ENCODE assay signal across 1 cellular context in the genomic region with DNA sequence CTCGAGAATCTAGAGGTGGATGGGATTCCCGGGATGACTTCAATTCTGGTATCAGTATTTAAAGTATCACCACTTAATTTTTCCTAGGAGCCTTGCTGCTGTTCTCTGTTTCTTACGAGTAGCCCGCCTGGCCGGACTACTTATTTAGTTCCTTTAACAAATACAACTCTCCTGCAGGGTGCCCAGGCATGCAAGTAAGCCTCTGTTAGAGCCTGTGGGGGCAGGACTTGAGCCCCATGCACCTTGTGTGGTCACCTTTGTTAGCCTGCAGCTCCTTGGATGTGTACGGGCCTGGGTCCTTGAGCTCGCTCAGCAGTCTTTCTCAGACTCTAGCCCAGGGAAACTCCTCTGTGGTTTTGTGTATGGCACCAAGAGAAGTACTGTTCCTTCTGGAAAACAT.
TF ChIP-seq lines count a peak whose summit lies in the region.

No MANE protein-coding gene starts in this region.

TF ChIP-seq in HCT116, 20 proteins besides CTCF, POLR2A, EP300 and RAD21 (continued from another document):
- TF ChIP-seq, protein P1, sequence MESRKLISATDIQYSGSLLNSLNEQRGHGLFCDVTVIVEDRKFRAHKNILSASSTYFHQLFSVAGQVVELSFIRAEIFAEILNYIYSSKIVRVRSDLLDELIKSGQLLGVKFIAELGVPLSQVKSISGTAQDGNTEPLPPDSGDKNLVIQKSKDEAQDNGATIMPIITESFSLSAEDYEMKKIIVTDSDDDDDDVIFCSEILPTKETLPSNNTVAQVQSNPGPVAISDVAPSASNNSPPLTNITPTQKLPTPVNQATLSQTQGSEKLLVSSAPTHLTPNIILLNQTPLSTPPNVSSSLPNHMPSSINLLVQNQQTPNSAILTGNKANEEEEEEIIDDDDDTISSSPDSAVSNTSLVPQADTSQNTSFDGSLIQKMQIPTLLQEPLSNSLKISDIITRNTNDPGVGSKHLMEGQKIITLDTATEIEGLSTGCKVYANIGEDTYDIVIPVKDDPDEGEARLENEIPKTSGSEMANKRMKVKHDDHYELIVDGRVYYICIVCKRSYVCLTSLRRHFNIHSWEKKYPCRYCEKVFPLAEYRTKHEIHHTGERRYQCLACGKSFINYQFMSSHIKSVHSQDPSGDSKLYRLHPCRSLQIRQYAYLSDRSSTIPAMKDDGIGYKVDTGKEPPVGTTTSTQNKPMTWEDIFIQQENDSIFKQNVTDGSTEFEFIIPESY (IDR thresholded peaks at IDR 0.05; ENCODE audit: extremely low read depth, insufficient replicate concordance, low read length), result no peak
- TF ChIP-seq, protein P2, sequence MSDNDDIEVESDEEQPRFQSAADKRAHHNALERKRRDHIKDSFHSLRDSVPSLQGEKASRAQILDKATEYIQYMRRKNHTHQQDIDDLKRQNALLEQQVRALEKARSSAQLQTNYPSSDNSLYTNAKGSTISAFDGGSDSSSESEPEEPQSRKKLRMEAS (IDR thresholded peaks at IDR 0.05), result no peak
- no peak for TF ChIP-seq ZNF274 (IDR thresholded peaks at IDR 0.05; ENCODE audit: low read depth, low read length)
- TF ChIP-seq YY1 (IDR thresholded peaks at IDR 0.05; ENCODE audit: extremely low read depth, insufficient replicate concordance, low read depth, low read length), result no peak
- TF ChIP-seq, protein P3, sequence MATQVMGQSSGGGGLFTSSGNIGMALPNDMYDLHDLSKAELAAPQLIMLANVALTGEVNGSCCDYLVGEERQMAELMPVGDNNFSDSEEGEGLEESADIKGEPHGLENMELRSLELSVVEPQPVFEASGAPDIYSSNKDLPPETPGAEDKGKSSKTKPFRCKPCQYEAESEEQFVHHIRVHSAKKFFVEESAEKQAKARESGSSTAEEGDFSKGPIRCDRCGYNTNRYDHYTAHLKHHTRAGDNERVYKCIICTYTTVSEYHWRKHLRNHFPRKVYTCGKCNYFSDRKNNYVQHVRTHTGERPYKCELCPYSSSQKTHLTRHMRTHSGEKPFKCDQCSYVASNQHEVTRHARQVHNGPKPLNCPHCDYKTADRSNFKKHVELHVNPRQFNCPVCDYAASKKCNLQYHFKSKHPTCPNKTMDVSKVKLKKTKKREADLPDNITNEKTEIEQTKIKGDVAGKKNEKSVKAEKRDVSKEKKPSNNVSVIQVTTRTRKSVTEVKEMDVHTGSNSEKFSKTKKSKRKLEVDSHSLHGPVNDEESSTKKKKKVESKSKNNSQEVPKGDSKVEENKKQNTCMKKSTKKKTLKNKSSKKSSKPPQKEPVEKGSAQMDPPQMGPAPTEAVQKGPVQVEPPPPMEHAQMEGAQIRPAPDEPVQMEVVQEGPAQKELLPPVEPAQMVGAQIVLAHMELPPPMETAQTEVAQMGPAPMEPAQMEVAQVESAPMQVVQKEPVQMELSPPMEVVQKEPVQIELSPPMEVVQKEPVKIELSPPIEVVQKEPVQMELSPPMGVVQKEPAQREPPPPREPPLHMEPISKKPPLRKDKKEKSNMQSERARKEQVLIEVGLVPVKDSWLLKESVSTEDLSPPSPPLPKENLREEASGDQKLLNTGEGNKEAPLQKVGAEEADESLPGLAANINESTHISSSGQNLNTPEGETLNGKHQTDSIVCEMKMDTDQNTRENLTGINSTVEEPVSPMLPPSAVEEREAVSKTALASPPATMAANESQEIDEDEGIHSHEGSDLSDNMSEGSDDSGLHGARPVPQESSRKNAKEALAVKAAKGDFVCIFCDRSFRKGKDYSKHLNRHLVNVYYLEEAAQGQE (IDR thresholded peaks at IDR 0.05; ENCODE audit: low read depth), result no peak
- TF ChIP-seq EGR1 (IDR thresholded peaks at IDR 0.05; ENCODE audit: low read depth), result no peak
- no peak for TF ChIP-seq SIN3A (IDR thresholded peaks at IDR 0.05; ENCODE audit: low read depth)
- TF ChIP-seq SP1 (IDR thresholded peaks at IDR 0.05; ENCODE audit: low read depth), result no peak
- TF ChIP-seq CBX3 (IDR thresholded peaks at IDR 0.05; ENCODE audit: low read depth), result no peak
- TF ChIP-seq CEBPB (IDR thresholded peaks at IDR 0.05; ENCODE audit: low read depth), result no peak
- no peak for TF ChIP-seq POLR2AphosphoS5 (IDR thresholded peaks at IDR 0.05; ENCODE audit: low read depth, low read length)
- TF ChIP-seq SRF (IDR thresholded peaks at IDR 0.05; ENCODE audit: low read depth), result no peak
- no peak for TF ChIP-seq FOSL1 (IDR thresholded peaks at IDR 0.05; ENCODE audit: low read depth)
- TF ChIP-seq TCF7L2 (IDR thresholded peaks at IDR 0.05; ENCODE audit: borderline replicate concordance, extremely low read depth, insufficient read depth, insufficient read length), result no peak
- TF ChIP-seq, protein P4, sequence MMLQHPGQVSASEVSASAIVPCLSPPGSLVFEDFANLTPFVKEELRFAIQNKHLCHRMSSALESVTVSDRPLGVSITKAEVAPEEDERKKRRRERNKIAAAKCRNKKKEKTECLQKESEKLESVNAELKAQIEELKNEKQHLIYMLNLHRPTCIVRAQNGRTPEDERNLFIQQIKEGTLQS (IDR thresholded peaks at IDR 0.05), result no peak
- no peak for TF ChIP-seq JUND (IDR thresholded peaks at IDR 0.05)
